Comparison of ENCODE assay signal across 18 cellular contexts in the genomic region with DNA sequence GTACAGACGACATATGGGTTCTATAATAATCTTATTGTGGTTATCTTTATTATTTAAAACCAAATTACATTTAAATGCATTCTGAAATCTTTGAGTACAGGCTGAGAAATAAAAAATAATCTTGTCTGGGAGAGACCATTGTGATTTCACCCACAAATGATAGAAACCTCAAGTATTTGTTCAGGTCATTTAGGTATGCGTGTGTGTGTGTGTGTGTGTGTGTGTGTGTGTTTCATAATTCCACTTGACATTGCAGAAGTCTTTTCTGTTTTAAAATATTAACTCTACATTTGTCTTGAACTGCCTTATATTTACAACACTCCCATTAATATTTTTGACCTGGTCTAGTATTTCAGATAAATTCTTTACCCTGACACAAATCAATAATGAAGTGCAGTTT.
DNase-seq lines count a peak whose midpoint lies in the region; ATAC-seq and TF ChIP-seq lines count a peak whose summit lies in the region.
"Had no signal": no experiment of that assay in that cellular context is flagged by ENCODE, and none has a peak within 500 bp of the region (broad histone marks: within the 10 kb centered on the region; RNA-seq: fewer than 3 reads in every experiment).

No MANE protein-coding gene starts in this region.

- 58% methylated on average over 2 of the region's 2 CpGs for WGBS in hepatocyte (ENCODE audit: low lambda C conversion rate, missing lambda C conversion rate)
- 89% methylated on average over 2 of the region's 2 CpGs for WGBS in esophagus muscularis mucosa

- H3K79me2 ChIP-seq in GM23338 (replicated peaks; ENCODE audit: insufficient read depth) (no peaks in the 10 kb centered on the region), hepatocyte (no peaks in the 10 kb centered on the region)

- DNase-seq in GM23338 (ENCODE audit: low spot score) (no peak), SJSA1 (ENCODE audit: low read depth in 1 of 2, low spot score in 2 of 2) (peak in 1 of 2 experiments; percentile 63), hepatocyte (ENCODE audit: low spot score) (no peak), nephron progenitor cell (no peak), kidney glomerular epithelial cell (lab: John Stamatoyannopoulos, UW) (no peak), ecto neural progenitor cell (ENCODE audit: low spot score) (no peak), esophagus muscularis mucosa (ENCODE audit: extremely low spot score) (no peak)
- DNase-seq in stimulated activated naive CD8-positive, alpha-beta T cell treated with anti-CD3 and anti-CD28 coated beads, Interleukin-15, amount 100 ng/mL, for 72 hours = no peak
- DNase-seq: C1 segment of cervical spinal cord, DND-41, HCEC 1CT, NCI-H1436, NCI-H2029 treated with DMSO at 0.1 percent for 48 hours, NCI-H510A, Right ventricle myocardium superior had no signal

- TF ChIP-seq CTCF in GM23338 (conservative IDR thresholded peaks at IDR 0.05; ENCODE audit: low read depth in 2 of 2) (no peak), hepatocyte (IDR thresholded peaks at IDR 0.05; ENCODE audit: poor library complexity) (no peak), nephron progenitor cell (IDR thresholded peaks at IDR 0.05) (no peak), esophagus muscularis mucosa (IDR thresholded peaks at IDR 0.05) (no peak)

- H3F3A ChIP-seq in GM23338 (replicated peaks; ENCODE audit: low read depth) = 0 out of 2 replicates have a peak, but pooled peaks cover 2% of the 10 kb centered on the region

- H3K27ac Mint-ChIP-seq in GM23338 (peak overlapping the region; percentile 67; the same call in 1 of the 2 replicates), nephron progenitor cell (peak overlapping the region; percentile 68)
- H3K27ac Mint-ChIP-seq in stimulated activated naive CD8-positive, alpha-beta T cell treated with anti-CD3 and anti-CD28 coated beads, Interleukin-15, amount 100 ng/mL, for 72 hours = no peak overlapping the region

- H3K27me3 ChIP-seq in GM23338 (ENCODE audit: insufficient read depth) (no peaks in the 10 kb centered on the region), SJSA1 (replicated peaks) (no peaks in the 10 kb centered on the region), hepatocyte (no peaks in the 10 kb centered on the region), esophagus muscularis mucosa (no peaks in the 10 kb centered on the region)

- ATAC-seq in GM23338 = no peak
- ATAC-seq in stimulated activated naive CD8-positive, alpha-beta T cell treated with anti-CD3 and anti-CD28 coated beads, Interleukin-15, amount 100 ng/mL, for 72 hours = no peak
- ATAC-seq: HepG2 had no signal

- H3K4me2 ChIP-seq in GM23338 (no peak overlapping the region), hepatocyte (no peak overlapping the region)
- H3K4me2 ChIP-seq: KMS-11 had no signal

- H3K9me3 ChIP-seq in SJSA1 (replicated peaks) = no peaks in the 10 kb centered on the region
- H3K9me3 ChIP-seq in hepatocyte (ENCODE audit: low read depth) = no peaks in the 10 kb centered on the region
- H3K9me3 ChIP-seq in esophagus muscularis mucosa = no peaks in the 10 kb centered on the region

- H3K36me3 Mint-ChIP-seq in GM23338 (ENCODE audit: low read depth) (no peaks in the 10 kb centered on the region), nephron progenitor cell (ENCODE audit: low read depth) (no peaks in the 10 kb centered on the region)

- H3K9me3 Mint-ChIP-seq in GM23338 (no peaks in the 10 kb centered on the region), nephron progenitor cell (no peaks in the 10 kb centered on the region)
- no peaks in the 10 kb centered on the region for H3K9me3 Mint-ChIP-seq in stimulated activated naive CD8-positive, alpha-beta T cell treated with anti-CD3 and anti-CD28 coated beads, Interleukin-15, amount 100 ng/mL, for 72 hours

- H3K9me2 ChIP-seq in GM23338 (ENCODE audit: insufficient read depth) = no peaks in the 10 kb centered on the region
- no peaks in the 10 kb centered on the region for H3K9me2 ChIP-seq in hepatocyte (replicated peaks; ENCODE audit: insufficient read depth)

- H4K20me1 ChIP-seq in GM23338 (replicated peaks; ENCODE audit: insufficient read depth) (no peaks in the 10 kb centered on the region), hepatocyte (ENCODE audit: insufficient read depth, poor library complexity, severe bottlenecking) (no peaks in the 10 kb centered on the region)

- peaks cover 27% of the 10 kb centered on the region for H3K4me1 ChIP-seq in GM23338 (ENCODE audit: insufficient read depth)
- H3K4me1 ChIP-seq in SJSA1 (replicated peaks) = peaks cover 60% of the 10 kb centered on the region
- H3K4me1 ChIP-seq in hepatocyte (ENCODE audit: insufficient read depth) = peaks cover 10% of the 10 kb centered on the region
- no peaks in the 10 kb centered on the region for H3K4me1 ChIP-seq in esophagus muscularis mucosa

- H3K4me3 ChIP-seq in GM23338 (no peak overlapping the region), SJSA1 (no peak overlapping the region), hepatocyte (no peak overlapping the region), esophagus muscularis mucosa (no peak overlapping the region)
- H3K4me3 ChIP-seq: GM12878 had no signal

- H3K4me3 Mint-ChIP-seq in GM23338 (no peak overlapping the region), nephron progenitor cell (no peak overlapping the region)
- no peak overlapping the region for H3K4me3 Mint-ChIP-seq in stimulated activated naive CD8-positive, alpha-beta T cell treated with anti-CD3 and anti-CD28 coated beads, Interleukin-15, amount 100 ng/mL, for 72 hours

- peaks cover 26% of the 10 kb centered on the region for H3K4me1 Mint-ChIP-seq in GM23338
- peaks cover 29% of the 10 kb centered on the region for H3K4me1 Mint-ChIP-seq in nephron progenitor cell
- no peaks in the 10 kb centered on the region for H3K4me1 Mint-ChIP-seq in stimulated activated naive CD8-positive, alpha-beta T cell treated with anti-CD3 and anti-CD28 coated beads, Interleukin-15, amount 100 ng/mL, for 72 hours

- intact Hi-C loops in esophagus muscularis mucosa (cut with DNase I) = no loop called here

- H2AFZ ChIP-seq in GM23338 (no peak overlapping the region), hepatocyte (no peak overlapping the region)

- no peak for TF ChIP-seq POLR2A in esophagus muscularis mucosa (IDR thresholded peaks at IDR 0.05; ENCODE audit: low read depth)

- H3K36me3 ChIP-seq in GM23338 (ENCODE audit: insufficient read depth) (no peaks in the 10 kb centered on the region), SJSA1 (no peaks in the 10 kb centered on the region), hepatocyte (replicated peaks; ENCODE audit: insufficient read depth, low read depth) (no peaks in the 10 kb centered on the region), esophagus muscularis mucosa (no peaks in the 10 kb centered on the region)

- H3K27ac ChIP-seq in GM23338 (ENCODE audit: low read depth) = no peak overlapping the region; the same call in 1 of the 2 replicates
- peak overlapping the region; percentile 75 for H3K27ac ChIP-seq in SJSA1
- H3K27ac ChIP-seq in hepatocyte = peak overlapping the region; percentile 37
- no peak overlapping the region for H3K27ac ChIP-seq in esophagus muscularis mucosa (replicated peaks in 1 of 4)
- H3K27ac ChIP-seq: KMS-11 had no signal

- H3K27me3 Mint-ChIP-seq in GM23338 (ENCODE audit: insufficient read depth, low read depth, poor library complexity) (peaks cover 3% of the 10 kb centered on the region), nephron progenitor cell (ENCODE audit: low read depth, poor library complexity) (no peaks in the 10 kb centered on the region)
- no peaks in the 10 kb centered on the region for H3K27me3 Mint-ChIP-seq in stimulated activated naive CD8-positive, alpha-beta T cell treated with anti-CD3 and anti-CD28 coated beads, Interleukin-15, amount 100 ng/mL, for 72 hours

- no peak for TF ChIP-seq EP300 in esophagus muscularis mucosa (IDR thresholded peaks at IDR 0.05)

TF ChIP-seq in GM23338, 12 proteins besides CTCF, POLR2A, EP300 and RAD21 (continues in another document):
- TF ChIP-seq STAT1 (IDR thresholded peaks at IDR 0.05; ENCODE audit: unreplicated experiment) = no peak

Comparison
In these comparisons a context has a peak if more than half of its experiments do, and no peak if none do; other contexts are left out.
1. H3K27ac ChIP-seq: peak in SJSA1 (single experiment) and hepatocyte (single experiment); none in GM23338 (single experiment) and esophagus muscularis mucosa (0 of 4).
2. H3K27ac Mint-ChIP-seq: peak in GM23338 (single experiment) and nephron progenitor cell (single experiment); none in stimulated activated naive CD8-positive, alpha-beta T cell treated with anti-CD3 and anti-CD28 coated beads, Interleukin-15, amount 100 ng/mL, for 72 hours (0 of 2).